ENCODE assay signal across 13 cellular contexts in genomic region chr20:8524716-8525343, GRCh38.
"Had no signal": no experiment of that assay in that cellular context is flagged by ENCODE, and none has a peak within 500 bp of the region (broad histone marks: within the 10 kb centered on the region; RNA-seq: fewer than 3 reads in every experiment).

No MANE protein-coding gene starts in this region.

- H3K9me3 Mint-ChIP-seq: activated CD4-positive, alpha-beta T cell treated with anti-CD3 and anti-CD28 coated beads, Interleukin-2, amount 10 ng/mL, durations not matched to agents 24 days and 14 days; activated naive CD4-positive, alpha-beta T cell treated with anti-CD3 and anti-CD28 coated beads, Interleukin-2, amount 10 ng/mL, durations not matched to agents 7 days and 5 days; neural crest cell had no signal

- DNase-seq: activated CD4-positive, alpha-beta T cell treated with anti-CD3 and anti-CD28 coated beads, Interleukin-2, amount 10 ng/mL, durations not matched to agents 24 days and 14 days; activated CD8-positive, alpha-beta memory T cell treated with anti-CD3 and anti-CD28 coated beads for 24 hours; activated naive CD4-positive, alpha-beta T cell treated with anti-CD3 and anti-CD28 coated beads, Interleukin-2, amount 10 ng/mL, durations not matched to agents 7 days and 5 days; effector CD8-positive, alpha-beta T cell; gastrocnemius medialis; left ventricle myocardium superior; stimulated activated CD4-positive, alpha-beta T cell treated with anti-CD3 and anti-CD28 coated beads, Interleukin-4, amount 100 ng/mL, for 4 hours; T-helper 9 cell; thyroid gland; WERI-Rb-1 had no signal

- H3K9me3 ChIP-seq: gastrocnemius medialis, thyroid gland had no signal

- ATAC-seq: gastrocnemius medialis, left ventricle myocardium superior had no signal

- H3K27me3 ChIP-seq: gastrocnemius medialis, thyroid gland had no signal

- H3K27ac ChIP-seq: coronary artery, gastrocnemius medialis, skin epidermis, thyroid gland, WERI-Rb-1 had no signal

- H3K36me3 ChIP-seq: gastrocnemius medialis, thyroid gland, WERI-Rb-1 had no signal

- H3K27me3 Mint-ChIP-seq: activated CD4-positive, alpha-beta T cell treated with anti-CD3 and anti-CD28 coated beads, Interleukin-2, amount 10 ng/mL, durations not matched to agents 24 days and 14 days; activated naive CD4-positive, alpha-beta T cell treated with anti-CD3 and anti-CD28 coated beads, Interleukin-2, amount 10 ng/mL, durations not matched to agents 7 days and 5 days had no signal

- H3K27ac Mint-ChIP-seq: activated CD4-positive, alpha-beta T cell treated with anti-CD3 and anti-CD28 coated beads, Interleukin-2, amount 10 ng/mL, durations not matched to agents 24 days and 14 days; activated naive CD4-positive, alpha-beta T cell treated with anti-CD3 and anti-CD28 coated beads, Interleukin-2, amount 10 ng/mL, durations not matched to agents 7 days and 5 days had no signal

- H3K36me3 Mint-ChIP-seq: activated naive CD4-positive, alpha-beta T cell treated with anti-CD3 and anti-CD28 coated beads, Interleukin-2, amount 10 ng/mL, durations not matched to agents 7 days and 5 days had no signal

- H3K4me3 Mint-ChIP-seq: activated CD4-positive, alpha-beta T cell treated with anti-CD3 and anti-CD28 coated beads, Interleukin-2, amount 10 ng/mL, durations not matched to agents 24 days and 14 days; activated naive CD4-positive, alpha-beta T cell treated with anti-CD3 and anti-CD28 coated beads, Interleukin-2, amount 10 ng/mL, durations not matched to agents 7 days and 5 days; neural crest cell had no signal

- H3K4me3 ChIP-seq: coronary artery, gastrocnemius medialis, skin epidermis, thyroid gland had no signal

- H3K4me1 Mint-ChIP-seq: activated CD4-positive, alpha-beta T cell treated with anti-CD3 and anti-CD28 coated beads, Interleukin-2, amount 10 ng/mL, durations not matched to agents 24 days and 14 days; activated naive CD4-positive, alpha-beta T cell treated with anti-CD3 and anti-CD28 coated beads, Interleukin-2, amount 10 ng/mL, durations not matched to agents 7 days and 5 days had no signal
